Comparison of ENCODE assay signal across 13 cellular contexts in the genomic region with DNA sequence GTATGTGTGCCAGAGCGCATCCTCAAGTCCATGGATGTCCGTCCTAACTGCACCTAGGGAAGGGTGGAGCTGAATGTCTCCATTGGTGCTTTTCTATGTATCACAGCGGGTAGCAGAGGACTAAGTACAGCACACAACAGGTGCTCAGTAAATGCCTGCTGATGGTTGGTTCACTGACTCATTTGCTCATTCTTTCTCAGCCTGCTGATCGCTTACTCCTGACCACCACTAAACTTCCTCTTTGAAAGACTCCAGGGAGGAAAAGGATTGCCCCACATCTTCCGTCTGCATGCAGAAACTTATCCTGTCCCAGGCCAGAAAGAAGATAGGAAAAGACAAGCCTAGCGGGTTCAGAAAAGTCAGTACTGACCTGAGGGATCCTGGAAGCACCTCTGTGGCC.
"Had no signal": no experiment of that assay in that cellular context is flagged by ENCODE, and none has a peak within 500 bp of the region (broad histone marks: within the 10 kb centered on the region; RNA-seq: fewer than 3 reads in every experiment).

No MANE protein-coding gene starts in this region.

- H3K4me1 ChIP-seq: upper lobe of left lung had no signal

- H3K36me3 ChIP-seq: esophagus squamous epithelium, upper lobe of left lung had no signal

- ATAC-seq: foreskin keratinocyte, left lobe of liver, mucosa of descending colon had no signal

- H3K27ac ChIP-seq: dorsolateral prefrontal cortex, esophagus squamous epithelium, foreskin keratinocyte, upper lobe of left lung had no signal

- H3K27me3 ChIP-seq: dorsolateral prefrontal cortex, foreskin keratinocyte, upper lobe of left lung had no signal

- DNase-seq: activated CD4-positive, alpha-beta memory T cell treated with anti-CD3 and anti-CD28 coated beads for 36 hours; aorta; dorsolateral prefrontal cortex; esophagus squamous epithelium; head of caudate nucleus; mammary epithelial cell; mucosa of descending colon; stimulated activated CD4-positive, alpha-beta T cell treated with anti-CD3 and anti-CD28 coated beads, Interleukin-4, amount 100 ng/mL, for 1 hour; stimulated activated CD8-positive, alpha-beta memory T cell treated with anti-CD3 and anti-CD28 coated beads, Interleukin-4, amount 100 ng/mL, for 48 hours; T1000; upper lobe of left lung had no signal

- H3K4me3 ChIP-seq: dorsolateral prefrontal cortex, esophagus squamous epithelium, mucosa of descending colon, upper lobe of left lung had no signal

- H3K9me3 ChIP-seq: esophagus squamous epithelium, mucosa of descending colon, upper lobe of left lung had no signal
